Comparison of ENCODE assay signal across 12 cellular contexts in genomic region chr14:58535084-58535483, GRCh38.
DNase-seq lines count a peak whose midpoint lies in the region; ATAC-seq and TF ChIP-seq lines count a peak whose summit lies in the region.
"Had no signal": no experiment of that assay in that cellular context is flagged by ENCODE, and none has a peak within 500 bp of the region (broad histone marks: within the 10 kb centered on the region; RNA-seq: fewer than 3 reads in every experiment).

No MANE protein-coding gene starts in this region.

- H3K4me1 ChIP-seq in PC-3 (ENCODE audit: insufficient read depth, low read length) = peaks cover 18% of the 10 kb centered on the region

- H3K9me3 Mint-ChIP-seq in osteocyte (ENCODE audit: unreplicated experiment) (peaks cover under 1% of the 10 kb centered on the region), immature natural killer cell (peaks cover 0 to 3% (median under 1%) of the 10 kb centered on the region in 6 donors)
- H3K9me3 Mint-ChIP-seq in T-helper 2 cell treated with Interferon-gamma antibody and Interleukin-4, amounts not matched to agents 5 μg/mL and 100 μg/mL, for 36 hours = no peaks in the 10 kb centered on the region
- H3K9me3 Mint-ChIP-seq in activated CD4-positive, alpha-beta T cell treated with anti-CD3 and anti-CD28 coated beads, Interleukin-2, amount 10 ng/mL, durations not matched to agents 7 days and 5 days = no peaks in the 10 kb centered on the region
- H3K9me3 Mint-ChIP-seq: stimulated activated naive CD8-positive, alpha-beta T cell treated with anti-CD3 and anti-CD28 coated beads, Interleukin-15, Interleukin-2, amounts not matched to agents 100 ng/mL and 50 ng/mL, for 24 hours had no signal

- peak overlapping the region; percentile 11 for H3K27ac ChIP-seq in PC-3 (ENCODE audit: low read length)

- no peaks in the 10 kb centered on the region for H4K20me1 ChIP-seq in PC-3 (ENCODE audit: low read length)

- H3K4me3 ChIP-seq in PC-3 (ENCODE audit: low read length) = no peak overlapping the region

- H3F3A ChIP-seq in PC-3 (ENCODE audit: low read length, unreplicated experiment) = no peaks in the 10 kb centered on the region

- H3K36me3 Mint-ChIP-seq in osteocyte (ENCODE audit: unreplicated experiment) (no peaks in the 10 kb centered on the region), immature natural killer cell (peaks cover 0 to 3% (median 0%) of the 10 kb centered on the region in 3 donors)
- no peaks in the 10 kb centered on the region for H3K36me3 Mint-ChIP-seq in T-helper 2 cell treated with Interferon-gamma antibody and Interleukin-4, amounts not matched to agents 5 μg/mL and 100 μg/mL, for 36 hours (ENCODE audit: low read depth)
- no peaks in the 10 kb centered on the region for H3K36me3 Mint-ChIP-seq in activated CD4-positive, alpha-beta T cell treated with anti-CD3 and anti-CD28 coated beads, Interleukin-2, amount 10 ng/mL, durations not matched to agents 7 days and 5 days (ENCODE audit: low read depth)

- TF ChIP-seq CTCF in PC-3 (conservative IDR thresholded peaks at IDR 0.05; ENCODE audit: low read depth, low read length) (no peak), osteocyte (IDR thresholded peaks at IDR 0.05) (no peak)

- H3K27me3 ChIP-seq in PC-3 (ENCODE audit: low read length) = no peaks in the 10 kb centered on the region

- no peaks in the 10 kb centered on the region for H3K36me3 ChIP-seq in PC-3 (ENCODE audit: low read depth, low read length)

- BruUV-seq in PC-3 (replicated peaks; lab: Mats Ljungman, UMichigan) = no TSS peak

- H3K27me3 Mint-ChIP-seq in osteocyte (ENCODE audit: unreplicated experiment) (no peaks in the 10 kb centered on the region), immature natural killer cell (ENCODE audit: low read depth in 3 of 3) (no peaks in the 10 kb centered on the region)
- H3K27me3 Mint-ChIP-seq in T-helper 2 cell treated with Interferon-gamma antibody and Interleukin-4, amounts not matched to agents 5 μg/mL and 100 μg/mL, for 36 hours (ENCODE audit: low read depth) = no peaks in the 10 kb centered on the region
- H3K27me3 Mint-ChIP-seq in activated CD4-positive, alpha-beta T cell treated with anti-CD3 and anti-CD28 coated beads, Interleukin-2, amount 10 ng/mL, durations not matched to agents 7 days and 5 days = no peaks in the 10 kb centered on the region
- H3K27me3 Mint-ChIP-seq: activated naive CD8-positive, alpha-beta T cell treated with anti-CD3 and anti-CD28 coated beads for 36 hours; CD4-positive, CD25-positive, alpha-beta regulatory T cell; stimulated activated naive CD8-positive, alpha-beta T cell treated with anti-CD3 and anti-CD28 coated beads, Interleukin-15, Interleukin-2, amounts not matched to agents 100 ng/mL and 50 ng/mL, for 24 hours had no signal

- H3K4me1 Mint-ChIP-seq in osteocyte (ENCODE audit: unreplicated experiment) = peaks cover 34% of the 10 kb centered on the region
- no peaks in the 10 kb centered on the region for H3K4me1 Mint-ChIP-seq in immature natural killer cell
- H3K4me1 Mint-ChIP-seq in T-helper 2 cell treated with Interferon-gamma antibody and Interleukin-4, amounts not matched to agents 5 μg/mL and 100 μg/mL, for 36 hours (ENCODE audit: low read depth) = peaks cover 1% of the 10 kb centered on the region
- H3K4me1 Mint-ChIP-seq in activated CD4-positive, alpha-beta T cell treated with anti-CD3 and anti-CD28 coated beads, Interleukin-2, amount 10 ng/mL, durations not matched to agents 7 days and 5 days = no peaks in the 10 kb centered on the region

- peak; percentile 23 for ATAC-seq in PC-3

- H3K4me3 Mint-ChIP-seq in osteocyte (ENCODE audit: unreplicated experiment) (no peak overlapping the region), immature natural killer cell (no peak overlapping the region)
- H3K4me3 Mint-ChIP-seq in T-helper 2 cell treated with Interferon-gamma antibody and Interleukin-4, amounts not matched to agents 5 μg/mL and 100 μg/mL, for 36 hours = no peak overlapping the region
- H3K4me3 Mint-ChIP-seq in activated CD4-positive, alpha-beta T cell treated with anti-CD3 and anti-CD28 coated beads, Interleukin-2, amount 10 ng/mL, durations not matched to agents 7 days and 5 days = no peak overlapping the region
- H3K4me3 Mint-ChIP-seq: activated naive CD8-positive, alpha-beta T cell treated with anti-CD3 and anti-CD28 coated beads for 36 hours; CD4-positive, CD25-positive, alpha-beta regulatory T cell; stimulated activated naive CD8-positive, alpha-beta T cell treated with anti-CD3 and anti-CD28 coated beads, Interleukin-15, Interleukin-2, amounts not matched to agents 100 ng/mL and 50 ng/mL, for 24 hours had no signal

- H3K9ac ChIP-seq in PC-3 (ENCODE audit: low read length) = no peak overlapping the region

- H3K27ac Mint-ChIP-seq in osteocyte (ENCODE audit: unreplicated experiment) (peak overlapping the region; percentile 95), immature natural killer cell (peak overlapping the region in 1 of 6 donors; percentile 18)
- H3K27ac Mint-ChIP-seq in T-helper 2 cell treated with Interferon-gamma antibody and Interleukin-4, amounts not matched to agents 5 μg/mL and 100 μg/mL, for 36 hours = no peak overlapping the region
- H3K27ac Mint-ChIP-seq in activated CD4-positive, alpha-beta T cell treated with anti-CD3 and anti-CD28 coated beads, Interleukin-2, amount 10 ng/mL, durations not matched to agents 7 days and 5 days = no peak overlapping the region
- H3K27ac Mint-ChIP-seq: activated naive CD8-positive, alpha-beta T cell treated with anti-CD3 and anti-CD28 coated beads for 36 hours; CD4-positive, CD25-positive, alpha-beta regulatory T cell; stimulated activated naive CD8-positive, alpha-beta T cell treated with anti-CD3 and anti-CD28 coated beads, Interleukin-15, Interleukin-2, amounts not matched to agents 100 ng/mL and 50 ng/mL, for 24 hours had no signal

- POLR2A ChIA-PET in PC-3 (lab: Charles Lee; ENCODE audit: unreplicated experiment) = no interaction called here
- POLR2A ChIA-PET in activated CD4-positive, alpha-beta T cell treated with anti-CD3 and anti-CD28 coated beads, Interleukin-2, amount 10 ng/mL, durations not matched to agents 7 days and 5 days (lab: Charles Lee) = no interaction called here

- no peak overlapping the region for H2AFZ ChIP-seq in PC-3 (ENCODE audit: low read length)

- no peaks in the 10 kb centered on the region for H3K9me2 ChIP-seq in PC-3 (replicated peaks; ENCODE audit: low read length)

- no peaks in the 10 kb centered on the region for H3K9me3 ChIP-seq in PC-3 (ENCODE audit: low read length)

- intact Hi-C loops in PC-3 (cut with micrococcal nuclease) = no loop called here

- CTCF ChIA-PET in PC-3 (lab: Charles Lee) = interaction anchor here (0.7 kb wide), 1 partner anchor 493 kb away, joined by 4 read pairs; no protein-coding TSS in a partner anchor
- CTCF ChIA-PET in activated CD4-positive, alpha-beta T cell treated with anti-CD3 and anti-CD28 coated beads, Interleukin-2, amount 10 ng/mL, durations not matched to agents 7 days and 5 days (lab: Charles Lee) = interaction anchor here (0.6 kb wide), 1 partner anchor 47 kb away, joined by 5 read pairs; no protein-coding TSS in a partner anchor

- no peak overlapping the region for H3K4me2 ChIP-seq in PC-3 (ENCODE audit: low read length)

- DNase-seq in EH (ENCODE audit: low read depth) (peak; percentile 80), PC-3 (no peak), dermis blood vessel endothelial cell (peak; percentile 27), osteocyte (ENCODE audit: extremely low spot score, unreplicated experiment) (no peak), immature natural killer cell (no peak), NCI-H1417 (lab: John Stamatoyannopoulos, UW) (no peak)
- no peak for DNase-seq in T-helper 2 cell treated with Interferon-gamma antibody and Interleukin-4, amounts not matched to agents 5 μg/mL and 100 μg/mL, for 36 hours (ENCODE audit: low spot score)
- DNase-seq in activated CD4-positive, alpha-beta T cell treated with anti-CD3 and anti-CD28 coated beads, Interleukin-2, amount 10 ng/mL, durations not matched to agents 7 days and 5 days = no peak
- DNase-seq: activated naive CD8-positive, alpha-beta T cell treated with anti-CD3 and anti-CD28 coated beads for 36 hours; CD4-positive, CD25-positive, alpha-beta regulatory T cell; NCI-H1930 had no signal

- no peaks in the 10 kb centered on the region for H3K79me2 ChIP-seq in PC-3 (ENCODE audit: low read length)

Comparison
In these comparisons a context has a peak if more than half of its experiments do, and no peak if none do; other contexts are left out.
1. DNase-seq: peak in EH (single experiment) and dermis blood vessel endothelial cell (single experiment); none in PC-3 (single experiment), osteocyte (single experiment), immature natural killer cell (0 of 3), T-helper 2 cell treated with Interferon-gamma antibody and Interleukin-4, amounts not matched to agents 5 μg/mL and 100 μg/mL, for 36 hours (single experiment), NCI-H1417 (0 of 3) and activated CD4-positive, alpha-beta T cell treated with anti-CD3 and anti-CD28 coated beads, Interleukin-2, amount 10 ng/mL, durations not matched to agents 7 days and 5 days (single experiment).